In genomic region chr19:16078759-16079707, GRCh38 we compare ENCODE assay signal across 1 cellular context.
TF ChIP-seq lines count a peak whose summit lies in the region.

No MANE protein-coding gene starts in this region.

TF ChIP-seq in K562, 482 proteins besides CTCF, POLR2A, EP300 and RAD21 (continued from another document and continues in another):
- TF ChIP-seq IRF9 (tag; IDR thresholded peaks at IDR 0.05) (no peak), STAT5B (CRISPR knock-in tag; IDR thresholded peaks at IDR 0.05) (no peak), ZNF175 (CRISPR knock-in tag; IDR thresholded peaks at IDR 0.05; ENCODE audit: low read depth) (peak; percentile 95), MAX (CRISPR knock-in tag; IDR thresholded peaks at IDR 0.05) (no peak), E2F4 (CRISPR knock-in tag; IDR thresholded peaks at IDR 0.05; ENCODE audit: low read depth) (no peak), CHD2 (IDR thresholded peaks at IDR 0.05; ENCODE audit: low read depth, low read length) (no peak), KDM5B (IDR thresholded peaks at IDR 0.05; ENCODE audit: insufficient replicate concordance, low read depth, low read length) (no peak), MNT (conservative IDR thresholded peaks at IDR 0.05) (peak; percentile 56 to 91; a peak in 3 of 4 replicates), BHLHE40 (IDR thresholded peaks at IDR 0.05; ENCODE audit: low read length) (peak; percentile 45; the same call in 1 of the 2 replicates), SMARCA5 (IDR thresholded peaks at IDR 0.05) (peak; percentile 52), ZFP30 (CRISPR knock-in tag; IDR thresholded peaks at IDR 0.05; ENCODE audit: borderline replicate concordance) (no peak), ZNF212 (CRISPR knock-in tag; IDR thresholded peaks at IDR 0.05) (no peak), HDAC3 (IDR thresholded peaks at IDR 0.05; ENCODE audit: borderline replicate concordance, partially characterized antibody) (peak; percentile 91), BRD9 (IDR thresholded peaks at IDR 0.05; ENCODE audit: low read depth, partially characterized antibody) (no peak), ZNF384 (IDR thresholded peaks at IDR 0.05; ENCODE audit: low read depth, low read length) (peak; percentile 73), NCOA6 (IDR thresholded peaks at IDR 0.05) (no peak), ZNF707 (CRISPR knock-in tag; conservative IDR thresholded peaks at IDR 0.05) (no peak), TBP (optimal IDR thresholded peaks at IDR 0.05; ENCODE audit: low read depth, low read length) (peak; percentile 22), NONO (IDR thresholded peaks at IDR 0.05; ENCODE audit: low read depth in 2 of 2, low read length in 1 of 2) (peak in 1 of 2 experiments; percentile 54; a peak in 1 of 4 replicates), ZNF445 (CRISPR knock-in tag; IDR thresholded peaks at IDR 0.05; ENCODE audit: low read depth) (no peak), PBX2 (CRISPR knock-in tag; IDR thresholded peaks at IDR 0.05; ENCODE audit: low read depth) (no peak), PBX2 (tag; conservative IDR thresholded peaks at IDR 0.05; ENCODE audit: low read depth) (peak; percentile 85), HINFP (tag; conservative IDR thresholded peaks at IDR 0.05; ENCODE audit: low read depth) (no peak), ARID3A (IDR thresholded peaks at IDR 0.05; ENCODE audit: borderline replicate concordance, low read depth, low read length) (peak; percentile 25; the same call in 1 of the 2 replicates), NBN (IDR thresholded peaks at IDR 0.05; ENCODE audit: low read depth) (peak; percentile 88), RBM39 (optimal IDR thresholded peaks at IDR 0.05; ENCODE audit: low read depth, low read length) (no peak), MGA (IDR thresholded peaks at IDR 0.05) (peak; percentile 55; the same call in 1 of the 2 replicates), ELK3 (CRISPR knock-in tag; IDR thresholded peaks at IDR 0.05) (no peak), DPF2 (IDR thresholded peaks at IDR 0.05) (peak; percentile 96), HMGN3 (IDR thresholded peaks at IDR 0.05; ENCODE audit: borderline replicate concordance, extremely low read depth, insufficient read length, low read depth, low read length) (peak; percentile 87), KLF1 (tag; IDR thresholded peaks at IDR 0.05) (no peak), RBM25 (IDR thresholded peaks at IDR 0.05; ENCODE audit: low read depth, low read length, severe bottlenecking) (no peak), BCOR (IDR thresholded peaks at IDR 0.05) (peak; percentile 73)
